In the genomic region with DNA sequence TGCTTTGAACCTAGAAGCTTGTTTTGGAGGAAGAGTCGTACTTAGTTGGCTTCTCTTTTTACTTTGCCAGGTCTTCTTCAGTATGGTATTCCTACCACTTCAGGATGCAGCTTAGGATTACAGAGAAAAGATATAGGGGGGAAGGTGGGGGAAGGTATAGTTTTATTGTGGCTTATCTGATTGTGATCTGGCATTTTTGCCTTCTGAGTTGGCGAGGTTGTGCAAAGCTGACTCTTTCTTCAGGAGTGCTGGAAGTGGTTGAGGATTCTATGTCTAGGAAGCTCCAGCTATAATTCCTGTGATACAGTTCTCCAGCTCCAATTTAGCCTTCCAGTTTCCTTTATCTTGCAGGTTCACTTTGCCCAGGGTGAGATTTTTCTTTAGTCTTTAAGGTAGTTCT, we compare ENCODE assay signal across 11 cellular contexts. TPM values are rescaled to one million over a fixed set of nuclear protein-coding genes. Genes with fewer than 3 reads are reported as not detected.
DNase-seq lines count a peak whose midpoint lies in the region; ATAC-seq, FAIRE-seq and TF ChIP-seq lines count a peak whose summit lies in the region.
"Had no signal": no experiment of that assay in that cellular context is flagged by ENCODE, and none has a peak within 500 bp of the region (broad histone marks: within the 10 kb centered on the region; RNA-seq: fewer than 3 reads in every experiment).

No MANE protein-coding gene starts in this region.

- ATAC-seq in activated T-cell treated with anti-CD3 and anti-CD28 coated beads, Interleukin-2, amount 50 U/mL, for 4 hours = no peak
- ATAC-seq in stimulated activated effector memory CD8-positive, alpha-beta T cell treated with anti-CD3 and anti-CD28 coated beads, Interleukin-12 subunit alpha, Interleukin-12 subunit beta, amount 100 ng/mL, for 72 hours = no peak

- H3K4me3 ChIP-seq in choroid plexus epithelial cell (ENCODE audit: low read depth, low read length) = no peak overlapping the region

- FAIRE-seq in RCC 7860 (lab: Jason Lieb, UNC) = peak; percentile 70

- TF ChIP-seq CTCF in choroid plexus epithelial cell (conservative IDR thresholded peaks at IDR 0.05; ENCODE audit: low read depth, low read length) = no peak

- no peaks in the 10 kb centered on the region for H3K9me3 Mint-ChIP-seq in activated T-cell treated with anti-CD3 and anti-CD28 coated beads, Interleukin-2, amount 50 U/mL, for 4 hours
- H3K9me3 Mint-ChIP-seq in stimulated activated effector memory CD8-positive, alpha-beta T cell treated with anti-CD3 and anti-CD28 coated beads, Interleukin-12 subunit alpha, Interleukin-12 subunit beta, amount 100 ng/mL, for 72 hours = no peaks in the 10 kb centered on the region

- H3K4me1 Mint-ChIP-seq in activated T-cell treated with anti-CD3 and anti-CD28 coated beads, Interleukin-2, amount 50 U/mL, for 4 hours (ENCODE audit: low read depth) = peaks cover 72% of the 10 kb centered on the region
- peaks cover 63% of the 10 kb centered on the region for H3K4me1 Mint-ChIP-seq in stimulated activated effector memory CD8-positive, alpha-beta T cell treated with anti-CD3 and anti-CD28 coated beads, Interleukin-12 subunit alpha, Interleukin-12 subunit beta, amount 100 ng/mL, for 72 hours

- H3K36me3 Mint-ChIP-seq in activated T-cell treated with anti-CD3 and anti-CD28 coated beads, Interleukin-2, amount 50 U/mL, for 4 hours (ENCODE audit: insufficient read depth) = peaks cover 18% of the 10 kb centered on the region
- H3K36me3 Mint-ChIP-seq in stimulated activated effector memory CD8-positive, alpha-beta T cell treated with anti-CD3 and anti-CD28 coated beads, Interleukin-12 subunit alpha, Interleukin-12 subunit beta, amount 100 ng/mL, for 72 hours = peaks cover 85% of the 10 kb centered on the region

- H3K4me3 Mint-ChIP-seq in activated T-cell treated with anti-CD3 and anti-CD28 coated beads, Interleukin-2, amount 50 U/mL, for 4 hours = peak overlapping the region; percentile 81
- peak overlapping the region; percentile 76 for H3K4me3 Mint-ChIP-seq in stimulated activated effector memory CD8-positive, alpha-beta T cell treated with anti-CD3 and anti-CD28 coated beads, Interleukin-12 subunit alpha, Interleukin-12 subunit beta, amount 100 ng/mL, for 72 hours

- peak overlapping the region; percentile 88 for H3K27ac Mint-ChIP-seq in stimulated activated effector memory CD8-positive, alpha-beta T cell treated with anti-CD3 and anti-CD28 coated beads, Interleukin-12 subunit alpha, Interleukin-12 subunit beta, amount 100 ng/mL, for 72 hours

- DNase-seq in activated T-cell treated with anti-CD3 and anti-CD28 coated beads, Interleukin-2, amount 50 U/mL, for 4 hours = no peak
- DNase-seq in activated T-cell treated with anti-CD3 and anti-CD28 coated beads, Interleukin-2, amount 50 U/mL, for 1 hour = no peak
- DNase-seq in RCC 7860 (ENCODE audit: low spot score) (peak; percentile 59), choroid plexus epithelial cell (ENCODE audit: low read depth) (peak; percentile 19), COR-L47 (lab: John Stamatoyannopoulos, UW) (no peak), ecto neural progenitor cell (ENCODE audit: low spot score) (no peak), NCI-H1417 (lab: John Stamatoyannopoulos, UW) (no peak)
- no peak for DNase-seq in stimulated activated effector memory CD8-positive, alpha-beta T cell treated with anti-CD3 and anti-CD28 coated beads, Interleukin-12 subunit alpha, Interleukin-12 subunit beta, amount 100 ng/mL, for 72 hours (ENCODE audit: low spot score in 2 of 2)
- DNase-seq: NCI-H1436 treated with DMSO at 0.1 percent for 48 hours, nucleus accumbens, SHP77 had no signal

- H3K27me3 Mint-ChIP-seq in activated T-cell treated with anti-CD3 and anti-CD28 coated beads, Interleukin-2, amount 50 U/mL, for 4 hours (ENCODE audit: low read depth) = no peaks in the 10 kb centered on the region

RNA-seq across cellular contexts. Expression of gene CDC42SE2, which starts 7.0 kb away (rescaled TPM):
- 100 to 1,000 TPM in 1 of 3 donors, 10 to 100 TPM in 2; 89.3 to 103 (median 97.5) TPM for total RNA-seq in activated T-cell treated with anti-CD3 and anti-CD28 coated beads, Interleukin-2, amount 50 U/mL, for 4 hours

Comparison
In these comparisons a context has a peak if more than half of its experiments do, and no peak if none do; other contexts are left out.
1. DNase-seq: peak in RCC 7860 (single experiment) and choroid plexus epithelial cell (single experiment); none in activated T-cell treated with anti-CD3 and anti-CD28 coated beads, Interleukin-2, amount 50 U/mL, for 4 hours (single experiment), activated T-cell treated with anti-CD3 and anti-CD28 coated beads, Interleukin-2, amount 50 U/mL, for 1 hour (single experiment), stimulated activated effector memory CD8-positive, alpha-beta T cell treated with anti-CD3 and anti-CD28 coated beads, Interleukin-12 subunit alpha, Interleukin-12 subunit beta, amount 100 ng/mL, for 72 hours (0 of 2), COR-L47 (single experiment), ecto neural progenitor cell (single experiment) and NCI-H1417 (0 of 3).